24 cellular contexts compared by ENCODE assay signal in genomic region chr3:141784096-141784495, GRCh38. TPM values are rescaled to one million over a fixed set of nuclear protein-coding genes. Genes with fewer than 3 reads are reported as not detected.
DNase-seq lines count a peak whose midpoint lies in the region; ATAC-seq and TF ChIP-seq lines count a peak whose summit lies in the region.
"Had no signal": no experiment of that assay in that cellular context is flagged by ENCODE, and none has a peak within 500 bp of the region (broad histone marks: within the 10 kb centered on the region; RNA-seq: fewer than 3 reads in every experiment).

No MANE protein-coding gene starts in this region.

- H3K36me3 ChIP-seq in BLaER1, result no peaks in the 10 kb centered on the region
- no peaks in the 10 kb centered on the region for H3K36me3 ChIP-seq in GM23338 (ENCODE audit: insufficient read depth)
- H3K36me3 ChIP-seq: BE2C, HAP-1 had no signal

- DNase-seq in GM23338 (ENCODE audit: low spot score) (no peak), mesenteric fat pad (ENCODE audit: low spot score) (peak; percentile 45), posterior vena cava (ENCODE audit: low spot score) (peak; percentile 55), retina (no peak)
- DNase-seq: 8988T; ACHN; AML-193; BE2C; CD4-positive, CD25-positive, alpha-beta regulatory T cell; CD8-positive, alpha-beta memory T cell; DMS 273 treated with DMSO at 0.1 percent for 48 hours; DMS79; EL; GDM1; GOT3; HFFc6 had no signal

- H3K4me2 ChIP-seq in BLaER1 (peak overlapping the region; percentile 53), GM23338 (no peak overlapping the region)
- H3K4me2 ChIP-seq: A549 had no signal

- no peak overlapping the region for H3K27ac Mint-ChIP-seq in GM23338
- H3K27ac Mint-ChIP-seq: CD4-positive, CD25-positive, alpha-beta regulatory T cell; HFFc6 had no signal

- H3K4me3 ChIP-seq in BLaER1 (no peak overlapping the region), GM23338 (no peak overlapping the region)
- H3K4me3 ChIP-seq: A549, GM12878, HAP-1 had no signal

- no peaks in the 10 kb centered on the region for H3K79me2 ChIP-seq in GM23338 (replicated peaks; ENCODE audit: insufficient read depth)

- H4K20me1 ChIP-seq in BLaER1 (no peaks in the 10 kb centered on the region), GM23338 (replicated peaks; ENCODE audit: insufficient read depth) (no peaks in the 10 kb centered on the region)

- H3K27me3 ChIP-seq in BLaER1, result no peaks in the 10 kb centered on the region
- H3K27me3 ChIP-seq in GM23338 (ENCODE audit: insufficient read depth), result no peaks in the 10 kb centered on the region
- H3K27me3 ChIP-seq: BE2C had no signal

- TF ChIP-seq CTCF in GM23338 (conservative IDR thresholded peaks at IDR 0.05; ENCODE audit: low read depth in 2 of 2), result no peak

- H3K4me3 Mint-ChIP-seq in GM23338, result no peak overlapping the region
- H3K4me3 Mint-ChIP-seq: CD4-positive, CD25-positive, alpha-beta regulatory T cell; CD8-positive, alpha-beta memory T cell; HFFc6 had no signal

- no peaks in the 10 kb centered on the region for H3K9me3 ChIP-seq in BLaER1
- H3K9me3 ChIP-seq: A549, BE2C, HAP-1 had no signal

- intact Hi-C loops in posterior vena cava (cut with DNase I), result no loop called here

- no peak overlapping the region for H3K9ac ChIP-seq in BLaER1

- ATAC-seq in GM23338 (no peak), HG02885 (IDR thresholded peaks at IDR 0.05; ENCODE audit: poor library complexity, unreplicated experiment) (no peak), HG03378 (IDR thresholded peaks at IDR 0.05; ENCODE audit: unreplicated experiment) (no peak), GM18873 (IDR thresholded peaks at IDR 0.05; ENCODE audit: low FRiP score, unreplicated experiment) (no peak)
- ATAC-seq: GM12878 had no signal

- H3K4me1 Mint-ChIP-seq in GM23338, result no peaks in the 10 kb centered on the region
- H3K4me1 Mint-ChIP-seq: CD4-positive, CD25-positive, alpha-beta regulatory T cell; CD8-positive, alpha-beta memory T cell had no signal

- H3K4me1 ChIP-seq in BLaER1, result peaks cover 13% of the 10 kb centered on the region
- H3K4me1 ChIP-seq in GM23338 (ENCODE audit: insufficient read depth), result no peaks in the 10 kb centered on the region
- H3K4me1 ChIP-seq: A549, BE2C, HAP-1 had no signal

- no peaks in the 10 kb centered on the region for H3K9me2 ChIP-seq in GM23338 (ENCODE audit: insufficient read depth)

- peak overlapping the region; percentile 47; the same call in 1 of the 2 replicates for H2AFZ ChIP-seq in GM23338

- peaks cover 5% of the 10 kb centered on the region for H3K27me3 Mint-ChIP-seq in GM23338 (ENCODE audit: insufficient read depth, low read depth, poor library complexity)

- H3K36me3 Mint-ChIP-seq in GM23338 (ENCODE audit: low read depth), result no peaks in the 10 kb centered on the region

- H3F3A ChIP-seq in GM23338 (replicated peaks; ENCODE audit: low read depth), result no peaks in the 10 kb centered on the region

- H3K27ac ChIP-seq in BLaER1, result peak overlapping the region; percentile 12; the same call in 1 of the 2 replicates
- H3K27ac ChIP-seq in GM23338 (ENCODE audit: low read depth), result no peak overlapping the region
- H3K27ac ChIP-seq: A549, C4-2B had no signal

- 0 out of 3 replicates have a peak, but pooled peaks cover 2% of the 10 kb centered on the region for H3K9me3 Mint-ChIP-seq in GM23338
- H3K9me3 Mint-ChIP-seq: CD8-positive, alpha-beta memory T cell; HFFc6 had no signal

TF ChIP-seq in GM23338, 12 proteins besides CTCF, POLR2A, EP300 and RAD21 (continues in another document):
- TF ChIP-seq ZNF331 (CRISPR knock-in tag; IDR thresholded peaks at IDR 0.05; ENCODE audit: low read depth) (no peak), ZNF114 (CRISPR knock-in tag; IDR thresholded peaks at IDR 0.05) (no peak), EZH2 (IDR thresholded peaks at IDR 0.05; ENCODE audit: low read depth, unreplicated experiment) (no peak), POLR2AphosphoS5 (IDR thresholded peaks at IDR 0.05; ENCODE audit: low read depth) (no peak), JUNB (IDR thresholded peaks at IDR 0.05; ENCODE audit: unreplicated experiment) (no peak), ZNF462 (CRISPR knock-in tag; IDR thresholded peaks at IDR 0.05) (no peak), CREB1 (CRISPR knock-in tag; IDR thresholded peaks at IDR 0.05; ENCODE audit: low read depth) (no peak), EZH2phosphoT487 (IDR thresholded peaks at IDR 0.05; ENCODE audit: unreplicated experiment) (no peak), STAT1 (IDR thresholded peaks at IDR 0.05; ENCODE audit: unreplicated experiment) (no peak), NANOG (IDR thresholded peaks at IDR 0.05; ENCODE audit: borderline replicate concordance) (no peak), ETS1 (IDR thresholded peaks at IDR 0.05) (no peak)

RNA-seq across cellular contexts. Expression of gene GRK7, which starts 20.9 kb away (rescaled TPM):
- not detected in 2 replicates for total RNA-seq in GM23338 (2014; rRNA removed; shearing (Covaris generic))
- not detected in 2 replicates for polyA plus RNA-seq in GM23338 (2016; fragmentation: Nextera tagmentation; extraction: Ambion mirVana)
- total RNA-seq in mesenteric fat pad (not detected), posterior vena cava (under 1 TPM in 1 of 2 donors, not detected in 1; 0.14 TPM)
- total RNA-seq: CD4-positive, CD25-positive, alpha-beta regulatory T cell; CD8-positive, alpha-beta memory T cell; GM12878; HFFc6 had no signal
- polyA plus RNA-seq: CD8-positive, alpha-beta memory T cell; GM12878 had no signal

RNA-seq across cellular contexts. Expression of gene RNF7, which starts 46.0 kb away (rescaled TPM):
- total RNA-seq in GM23338 (2014; rRNA removed; shearing (Covaris generic)), result 156 and 173 TPM in 2 replicates
- 254 and 256 TPM in 2 replicates for polyA plus RNA-seq in GM23338 (2016; fragmentation: Nextera tagmentation; extraction: Ambion mirVana)
- total RNA-seq in mesenteric fat pad (76.3 TPM), posterior vena cava (10 to 100 TPM; 62.4 to 73.6 TPM)

Comparison
In these comparisons a context has a peak if more than half of its experiments do, and no peak if none do; other contexts are left out.
1. DNase-seq: peak in mesenteric fat pad (single experiment) and posterior vena cava (single experiment); none in GM23338 (single experiment) and retina (single experiment).